In the genomic region with DNA sequence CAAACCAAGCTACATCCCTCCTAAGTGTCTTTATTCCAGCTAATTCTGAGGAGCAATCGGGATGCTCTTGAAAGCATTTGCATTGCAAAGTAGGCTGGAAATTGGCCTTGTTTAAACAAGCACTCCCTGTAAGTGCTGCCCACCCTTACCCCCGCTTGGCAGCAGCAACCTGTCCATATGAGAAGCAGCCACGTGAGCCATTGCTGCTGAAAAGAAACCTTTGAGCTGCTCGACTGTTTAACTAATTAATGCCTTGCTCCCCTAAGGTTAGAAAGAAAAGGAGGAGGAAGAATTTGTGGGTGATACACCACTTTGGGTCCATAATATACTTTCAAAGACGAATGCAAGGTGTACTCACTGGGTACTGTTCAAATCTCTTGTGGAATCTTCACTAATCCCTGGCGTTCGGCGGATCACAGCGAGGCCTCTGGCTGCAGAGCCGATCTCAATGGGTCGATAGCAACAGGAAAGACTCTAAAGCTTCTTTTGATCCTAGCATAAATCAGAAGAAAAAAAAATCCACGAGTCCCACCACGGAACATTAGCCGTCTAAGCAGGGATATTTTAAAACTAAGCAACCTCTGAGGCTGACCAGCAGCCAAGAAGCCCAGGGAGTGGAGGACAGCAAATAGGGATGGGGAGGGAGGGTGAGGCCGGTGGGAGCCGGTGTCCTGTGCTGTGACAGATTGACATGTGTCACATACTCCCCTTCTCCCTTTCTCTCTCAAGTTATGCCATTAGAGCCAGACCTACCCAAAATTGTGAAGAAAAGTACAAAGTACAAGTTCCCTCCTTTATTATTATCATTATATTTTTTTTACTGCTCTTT, we compare ENCODE assay signal across 1 cellular context.
TF ChIP-seq lines count a peak whose summit lies in the region.

No MANE protein-coding gene starts in this region.

TF ChIP-seq in GM23338, 12 proteins besides CTCF, POLR2A, EP300 and RAD21 (continued from another document):
- TF ChIP-seq, protein P1, sequence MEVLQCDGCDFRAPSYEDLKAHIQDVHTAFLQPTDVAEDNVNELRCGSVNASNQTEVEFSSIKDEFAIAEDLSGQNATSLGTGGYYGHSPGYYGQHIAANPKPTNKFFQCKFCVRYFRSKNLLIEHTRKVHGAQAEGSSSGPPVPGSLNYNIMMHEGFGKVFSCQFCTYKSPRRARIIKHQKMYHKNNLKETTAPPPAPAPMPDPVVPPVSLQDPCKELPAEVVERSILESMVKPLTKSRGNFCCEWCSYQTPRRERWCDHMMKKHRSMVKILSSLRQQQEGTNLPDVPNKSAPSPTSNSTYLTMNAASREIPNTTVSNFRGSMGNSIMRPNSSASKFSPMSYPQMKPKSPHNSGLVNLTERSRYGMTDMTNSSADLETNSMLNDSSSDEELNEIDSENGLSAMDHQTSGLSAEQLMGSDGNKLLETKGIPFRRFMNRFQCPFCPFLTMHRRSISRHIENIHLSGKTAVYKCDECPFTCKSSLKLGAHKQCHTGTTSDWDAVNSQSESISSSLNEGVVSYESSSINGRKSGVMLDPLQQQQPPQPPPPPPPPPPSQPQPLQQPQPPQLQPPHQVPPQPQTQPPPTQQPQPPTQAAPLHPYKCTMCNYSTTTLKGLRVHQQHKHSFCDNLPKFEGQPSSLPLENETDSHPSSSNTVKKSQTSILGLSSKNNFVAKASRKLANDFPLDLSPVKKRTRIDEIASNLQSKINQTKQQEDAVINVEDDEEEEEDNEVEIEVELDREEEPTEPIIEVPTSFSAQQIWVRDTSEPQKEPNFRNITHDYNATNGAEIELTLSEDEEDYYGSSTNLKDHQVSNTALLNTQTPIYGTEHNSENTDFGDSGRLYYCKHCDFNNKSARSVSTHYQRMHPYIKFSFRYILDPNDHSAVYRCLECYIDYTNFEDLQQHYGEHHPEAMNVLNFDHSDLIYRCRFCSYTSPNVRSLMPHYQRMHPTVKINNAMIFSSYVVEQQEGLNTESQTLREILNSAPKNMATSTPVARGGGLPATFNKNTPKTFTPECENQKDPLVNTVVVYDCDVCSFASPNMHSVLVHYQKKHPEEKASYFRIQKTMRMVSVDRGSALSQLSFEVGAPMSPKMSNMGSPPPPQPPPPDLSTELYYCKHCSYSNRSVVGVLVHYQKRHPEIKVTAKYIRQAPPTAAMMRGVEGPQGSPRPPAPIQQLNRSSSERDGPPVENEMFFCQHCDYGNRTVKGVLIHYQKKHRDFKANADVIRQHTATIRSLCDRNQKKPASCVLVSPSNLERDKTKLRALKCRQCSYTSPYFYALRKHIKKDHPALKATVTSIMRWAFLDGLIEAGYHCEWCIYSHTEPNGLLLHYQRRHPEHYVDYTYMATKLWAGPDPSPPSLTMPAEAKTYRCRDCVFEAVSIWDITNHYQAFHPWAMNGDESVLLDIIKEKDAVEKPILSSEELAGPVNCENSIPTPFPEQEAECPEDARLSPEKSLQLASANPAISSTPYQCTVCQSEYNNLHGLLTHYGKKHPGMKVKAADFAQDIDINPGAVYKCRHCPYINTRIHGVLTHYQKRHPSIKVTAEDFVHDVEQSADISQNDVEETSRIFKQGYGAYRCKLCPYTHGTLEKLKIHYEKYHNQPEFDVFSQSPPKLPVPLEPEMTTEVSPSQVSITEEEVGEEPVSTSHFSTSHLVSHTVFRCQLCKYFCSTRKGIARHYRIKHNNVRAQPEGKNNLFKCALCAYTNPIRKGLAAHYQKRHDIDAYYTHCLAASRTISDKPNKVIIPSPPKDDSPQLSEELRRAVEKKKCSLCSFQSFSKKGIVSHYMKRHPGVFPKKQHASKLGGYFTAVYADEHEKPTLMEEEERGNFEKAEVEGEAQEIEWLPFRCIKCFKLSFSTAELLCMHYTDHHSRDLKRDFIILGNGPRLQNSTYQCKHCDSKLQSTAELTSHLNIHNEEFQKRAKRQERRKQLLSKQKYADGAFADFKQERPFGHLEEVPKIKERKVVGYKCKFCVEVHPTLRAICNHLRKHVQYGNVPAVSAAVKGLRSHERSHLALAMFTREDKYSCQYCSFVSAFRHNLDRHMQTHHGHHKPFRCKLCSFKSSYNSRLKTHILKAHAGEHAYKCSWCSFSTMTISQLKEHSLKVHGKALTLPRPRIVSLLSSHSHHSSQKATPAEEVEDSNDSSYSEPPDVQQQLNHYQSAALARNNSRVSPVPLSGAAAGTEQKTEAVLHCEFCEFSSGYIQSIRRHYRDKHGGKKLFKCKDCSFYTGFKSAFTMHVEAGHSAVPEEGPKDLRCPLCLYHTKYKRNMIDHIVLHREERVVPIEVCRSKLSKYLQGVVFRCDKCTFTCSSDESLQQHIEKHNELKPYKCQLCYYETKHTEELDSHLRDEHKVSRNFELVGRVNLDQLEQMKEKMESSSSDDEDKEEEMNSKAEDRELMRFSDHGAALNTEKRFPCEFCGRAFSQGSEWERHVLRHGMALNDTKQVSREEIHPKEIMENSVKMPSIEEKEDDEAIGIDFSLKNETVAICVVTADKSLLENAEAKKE (CRISPR knock-in tag; IDR thresholded peaks at IDR 0.05): no peak
